ENCODE assay signal across 15 cellular contexts in genomic region chr15:62021991-62022600, GRCh38. TPM values are rescaled to one million over a fixed set of nuclear protein-coding genes. Genes with fewer than 3 reads are reported as not detected.
DNase-seq lines count a peak whose midpoint lies in the region; ATAC-seq and TF ChIP-seq lines count a peak whose summit lies in the region.
"Had no signal": no experiment of that assay in that cellular context is flagged by ENCODE, and none has a peak within 500 bp of the region (broad histone marks: within the 10 kb centered on the region; RNA-seq: fewer than 3 reads in every experiment).

No MANE protein-coding gene starts in this region.

- H3K9ac ChIP-seq in GM23248: no peak overlapping the region

- H3K36me3 ChIP-seq in GM23248 (ENCODE audit: low read depth): 0 out of 2 replicates have a peak, but pooled peaks cover 8% of the 10 kb centered on the region
- H3K36me3 ChIP-seq in Panc1 (ENCODE audit: control insufficient read depth, insufficient read depth, low read length): peaks cover 2% of the 10 kb centered on the region; the same call in 1 of the 2 replicates

- no peak overlapping the region for H3K4me3 ChIP-seq in AG10803 (ENCODE audit: low read length)
- H3K4me3 ChIP-seq in GM23248: no peak overlapping the region
- no peak overlapping the region for H3K4me3 ChIP-seq in Panc1 (ENCODE audit: low read depth in 2 of 2, low read length in 2 of 2)
- no peak overlapping the region for H3K4me3 ChIP-seq in fibroblast of the aortic adventitia (ENCODE audit: low read depth, low read length)
- H3K4me3 ChIP-seq: heart left ventricle had no signal

- WGBS in GM23248 (ENCODE audit: low coverage in 1 of 2, low lambda C conversion rate in 2 of 2, missing lambda C conversion rate in 2 of 2), 2 experiments: 99 to 100% methylated on average over 3 of the region's 3 CpGs

- POLR2A ChIA-PET in Panc1 (lab: Charles Lee): no interaction called here

- H3K4me2 ChIP-seq in GM23248 (ENCODE audit: unreplicated experiment): no peak overlapping the region

- no peaks in the 10 kb centered on the region for H3F3A ChIP-seq in GM23248 (ENCODE audit: insufficient read depth)

- CTCF ChIA-PET in Panc1 (lab: Charles Lee): no interaction called here

- no peak overlapping the region for H3K27ac ChIP-seq in GM23248
- no peak overlapping the region for H3K27ac ChIP-seq in Panc1 (ENCODE audit: low read length)
- H3K27ac ChIP-seq: heart left ventricle had no signal

- BruUV-seq in Panc1 (replicated peaks; lab: Mats Ljungman, UMichigan): no TSS peak

- TF ChIP-seq CTCF in AG10803 (conservative IDR thresholded peaks at IDR 0.05; ENCODE audit: low read length) (peak; percentile 19; the same call in 1 of the 2 replicates), Panc1 (IDR thresholded peaks at IDR 0.05) (peak; percentile 46; the same call in 1 of the 2 replicates), fibroblast of the aortic adventitia (IDR thresholded peaks at IDR 0.05; ENCODE audit: insufficient read depth, low read length) (peak; percentile 35)

- ATAC-seq in Panc1: no peak
- no peak for ATAC-seq in GM21786 (IDR thresholded peaks at IDR 0.05; ENCODE audit: unreplicated experiment)
- no peak for ATAC-seq in HG02852 (IDR thresholded peaks at IDR 0.05; ENCODE audit: unreplicated experiment)
- ATAC-seq: activated T-helper 17 cell treated with anti-CD3 and anti-CD28 coated beads, Interleukin-2, amount 50 U/mL, for 72 hours; heart left ventricle had no signal

- no peak overlapping the region for H2AFZ ChIP-seq in GM23248

- no peaks in the 10 kb centered on the region for H4K20me1 ChIP-seq in GM23248 (ENCODE audit: insufficient read depth)

- H3K4me1 ChIP-seq in GM23248 (ENCODE audit: insufficient read depth) (no peaks in the 10 kb centered on the region), Panc1 (ENCODE audit: control insufficient read depth, insufficient read depth, low read length) (no peaks in the 10 kb centered on the region)

- H3K27me3 ChIP-seq in GM23248 (replicated peaks; ENCODE audit: insufficient read depth): no peaks in the 10 kb centered on the region
- no peaks in the 10 kb centered on the region for H3K27me3 ChIP-seq in Panc1 (ENCODE audit: control insufficient read depth, insufficient read depth, low read length)
- H3K27me3 ChIP-seq: heart left ventricle had no signal

- H3K9me3 ChIP-seq in GM23248 (ENCODE audit: low read depth) (no peaks in the 10 kb centered on the region), Panc1 (ENCODE audit: control insufficient read depth, insufficient read depth, low read depth, low read length) (no peaks in the 10 kb centered on the region; the same call in 1 of the 2 replicates)

- no peak for DNase-seq in AG10803 (ENCODE audit: low read depth)
- peak; percentile 5 for DNase-seq in GM23248
- DNase-seq in Panc1 (ENCODE audit: low read depth, low spot score): no peak
- DNase-seq in fibroblast of the aortic adventitia (ENCODE audit: low read depth): no peak
- no peak for DNase-seq in NCI-H1105 treated with DMSO at 0.1 percent for 48 hours (lab: John Stamatoyannopoulos, UW)
- DNase-seq in GOT3 (lab: John Stamatoyannopoulos, UW): no peak
- DNase-seq: activated B cell treated with CpG ODN at 0.5 μM for 24 hours, DMS79, heart left ventricle, NCI-H1105 had no signal

- intact Hi-C loops in Panc1 (cut with micrococcal nuclease; ENCODE audit: unreplicated experiment): no loop called here

- in situ Hi-C loops in GM23248 (cut with MboI): no loop called here
- in situ Hi-C loops in Panc1 (cut with HindIII; ENCODE audit: low pct_unique_long_range_greater_than_20kb, low sequenced_read_pairs): no loop called here

- H3K79me2 ChIP-seq in GM23248 (ENCODE audit: insufficient read depth): no peaks in the 10 kb centered on the region

- 0 out of 2 replicates have a peak, but pooled peaks cover 3% of the 10 kb centered on the region for H3K9me2 ChIP-seq in GM23248 (ENCODE audit: insufficient read depth)

RNA-seq across cellular contexts. Expression of gene VPS13C, which starts 38.2 kb away (rescaled TPM):
- 21.7 and 23.8 TPM in 2 replicates for total RNA-seq in GM23248 (2014; rRNA removed; shearing (Covaris generic))
- polyA plus RNA-seq in GM23248 (2016; fragmentation: Nextera tagmentation; extraction: Ambion mirVana): 8.0 and 8.7 TPM in 2 replicates
- total RNA-seq in Panc1 (2021; ENCODE audit: unreplicated experiment) (47.3 TPM), fibroblast of the aortic adventitia (ENCODE audit: low replicate concordance) (79.8 and 140 TPM in 2 replicates)
- 9.2 TPM for polyA plus RNA-seq in Panc1 (2012; ENCODE audit: insufficient read length)

RNA-seq across cellular contexts. Expression of gene C2CD4A, which starts 44.7 kb away (rescaled TPM):
- not detected in 2 replicates for total RNA-seq in GM23248 (2014; rRNA removed; shearing (Covaris generic))
- polyA plus RNA-seq in GM23248 (2016; fragmentation: Nextera tagmentation; extraction: Ambion mirVana): not detected in 2 replicates
- 0.15 TPM for total RNA-seq in Panc1 (2021; ENCODE audit: unreplicated experiment)
- polyA plus RNA-seq in Panc1 (2012; ENCODE audit: insufficient read length): not detected
- not detected in 2 replicates for total RNA-seq in fibroblast of the aortic adventitia (ENCODE audit: low replicate concordance)
- total RNA-seq: activated B cell treated with CpG ODN at 0.5 μM for 24 hours, heart left ventricle, mesothelial cell of epicardium, skeletal muscle tissue had no signal
